ENCODE assay signal across 8 cellular contexts in genomic region chr10:52215745-52216361, GRCh38.
DNase-seq lines count a peak whose midpoint lies in the region; ATAC-seq and TF ChIP-seq lines count a peak whose summit lies in the region.

No MANE protein-coding gene starts in this region.

- H3K36me3 Mint-ChIP-seq in CD4-positive, alpha-beta T cell (ENCODE audit: low read depth), result no peaks in the 10 kb centered on the region
- no peaks in the 10 kb centered on the region for H3K36me3 Mint-ChIP-seq in neural crest cell (ENCODE audit: low read depth)
- H3K36me3 Mint-ChIP-seq in activated T-helper 2 cell treated with anti-CD3 and anti-CD28 coated beads, Interferon-gamma antibody, Interleukin-2, Interleukin-4, amounts not matched to agents 10 μg/mL and 5 μg/mL and 100 μg/mL, durations not matched to agents 14 hours and 24 hours and 36 hours (ENCODE audit: low read depth), result no peaks in the 10 kb centered on the region

- no peak for TF ChIP-seq EP300 in esophagus muscularis mucosa (IDR thresholded peaks at IDR 0.05)

- no peaks in the 10 kb centered on the region for H3K9me3 ChIP-seq in CD4-positive, alpha-beta T cell (ENCODE audit: control insufficient read depth, low read length)
- H3K9me3 ChIP-seq in esophagus muscularis mucosa, result no peaks in the 10 kb centered on the region

- H3K9me3 Mint-ChIP-seq in CD4-positive, alpha-beta T cell, result no peaks in the 10 kb centered on the region
- no peaks in the 10 kb centered on the region for H3K9me3 Mint-ChIP-seq in neural crest cell
- no peaks in the 10 kb centered on the region for H3K9me3 Mint-ChIP-seq in activated T-helper 2 cell treated with anti-CD3 and anti-CD28 coated beads, Interferon-gamma antibody, Interleukin-2, Interleukin-4, amounts not matched to agents 10 μg/mL and 5 μg/mL and 100 μg/mL, durations not matched to agents 14 hours and 24 hours and 36 hours

- DNase-seq in CD4-positive, alpha-beta T cell, result peak in 5 of 10 experiments; percentile 6 to 23 (median 19)
- DNase-seq in NCI-H2081 (lab: John Stamatoyannopoulos, UW) (peak; percentile 30 to 59), esophagus muscularis mucosa (ENCODE audit: extremely low spot score) (no peak), neural crest cell (ENCODE audit: low read depth, low spot score) (peak; percentile 51)
- DNase-seq in activated T-helper 2 cell treated with anti-CD3 and anti-CD28 coated beads, Interferon-gamma antibody, Interleukin-2, Interleukin-4, amounts not matched to agents 10 μg/mL and 5 μg/mL and 100 μg/mL, durations not matched to agents 14 hours and 24 hours and 36 hours (ENCODE audit: low spot score), result no peak

- no peak overlapping the region for H3K27ac Mint-ChIP-seq in CD4-positive, alpha-beta T cell
- H3K27ac Mint-ChIP-seq in neural crest cell (ENCODE audit: unreplicated experiment), result peak overlapping the region; percentile 22
- no peak overlapping the region for H3K27ac Mint-ChIP-seq in activated T-helper 2 cell treated with anti-CD3 and anti-CD28 coated beads, Interferon-gamma antibody, Interleukin-2, Interleukin-4, amounts not matched to agents 10 μg/mL and 5 μg/mL and 100 μg/mL, durations not matched to agents 14 hours and 24 hours and 36 hours

- H3K27me3 Mint-ChIP-seq in CD4-positive, alpha-beta T cell, result no peaks in the 10 kb centered on the region
- no peaks in the 10 kb centered on the region for H3K27me3 Mint-ChIP-seq in neural crest cell (ENCODE audit: low read depth)
- no peaks in the 10 kb centered on the region for H3K27me3 Mint-ChIP-seq in activated T-helper 2 cell treated with anti-CD3 and anti-CD28 coated beads, Interferon-gamma antibody, Interleukin-2, Interleukin-4, amounts not matched to agents 10 μg/mL and 5 μg/mL and 100 μg/mL, durations not matched to agents 14 hours and 24 hours and 36 hours (ENCODE audit: low read depth)

- H3K4me3 ChIP-seq in WI38 (ENCODE audit: low read depth, low read length) (no peak overlapping the region), esophagus muscularis mucosa (no peak overlapping the region)

- CTCF ChIA-PET in CD4-positive, alpha-beta T cell (lab: Charles Lee), result no interaction called here

- peak; percentile 72 for TF ChIP-seq CTCF in CD4-positive, alpha-beta T cell (IDR thresholded peaks at IDR 0.05)
- peak; percentile 33 for TF ChIP-seq CTCF in WI38 (IDR thresholded peaks at IDR 0.05; ENCODE audit: low read depth, low read length)
- peak; percentile 72 to 79 (median 74) for TF ChIP-seq CTCF in esophagus muscularis mucosa (IDR thresholded peaks at IDR 0.05)
- peak; percentile 91 for TF ChIP-seq CTCF in neural crest cell (conservative IDR thresholded peaks at IDR 0.05)

- no peak for TF ChIP-seq POLR2A in esophagus muscularis mucosa (IDR thresholded peaks at IDR 0.05; ENCODE audit: low read depth)

- POLR2A ChIA-PET in CD4-positive, alpha-beta T cell (lab: Charles Lee), result no interaction called here

- intact Hi-C loops in CD4-positive, alpha-beta T cell (cut with DNase I, micrococcal nuclease), result loop anchor here (1.0 to 10.0 kb wide), 3 partner anchors 831 to 1215 kb away; no protein-coding TSS in a partner anchor
- intact Hi-C loops in esophagus muscularis mucosa (cut with DNase I), result loop anchor here (5.0 to 10.0 kb wide), 3 partner anchors 251 to 1229 kb away; no protein-coding TSS in a partner anchor
- intact Hi-C loops in activated T-helper 2 cell treated with anti-CD3 and anti-CD28 coated beads, Interferon-gamma antibody, Interleukin-2, Interleukin-4, amounts not matched to agents 10 μg/mL and 5 μg/mL and 100 μg/mL, durations not matched to agents 14 hours and 24 hours and 36 hours (cut with micrococcal nuclease), result loop anchor here (1.0 kb wide), 2 partner anchors 827 to 1215 kb away; no protein-coding TSS in a partner anchor

- H3K4me1 ChIP-seq in esophagus muscularis mucosa, result peaks cover 0 to 11% (median 0%) of the 10 kb centered on the region in 4 donors

- H3K36me3 ChIP-seq in esophagus muscularis mucosa, result no peaks in the 10 kb centered on the region

- H3K27ac ChIP-seq in CD4-positive, alpha-beta T cell (ENCODE audit: low read depth, low read length), result no peak overlapping the region
- no peak overlapping the region for H3K27ac ChIP-seq in esophagus muscularis mucosa (replicated peaks in 1 of 4)

- no peaks in the 10 kb centered on the region for H3K4me1 Mint-ChIP-seq in CD4-positive, alpha-beta T cell (ENCODE audit: low read depth)
- H3K4me1 Mint-ChIP-seq in neural crest cell, result peaks cover 17% of the 10 kb centered on the region
- no peaks in the 10 kb centered on the region for H3K4me1 Mint-ChIP-seq in activated T-helper 2 cell treated with anti-CD3 and anti-CD28 coated beads, Interferon-gamma antibody, Interleukin-2, Interleukin-4, amounts not matched to agents 10 μg/mL and 5 μg/mL and 100 μg/mL, durations not matched to agents 14 hours and 24 hours and 36 hours (ENCODE audit: low read depth)

- peak; percentile 66 for ATAC-seq in CD4-positive, alpha-beta T cell (ENCODE audit: poor library complexity)
- ATAC-seq in GM18511 (IDR thresholded peaks at IDR 0.05; ENCODE audit: unreplicated experiment), result peak; percentile 77
- ATAC-seq in HG02884 (IDR thresholded peaks at IDR 0.05; ENCODE audit: unreplicated experiment), result peak; percentile 69

- no peak overlapping the region for H3K4me3 Mint-ChIP-seq in CD4-positive, alpha-beta T cell
- no peak overlapping the region for H3K4me3 Mint-ChIP-seq in neural crest cell
- no peak overlapping the region for H3K4me3 Mint-ChIP-seq in activated T-helper 2 cell treated with anti-CD3 and anti-CD28 coated beads, Interferon-gamma antibody, Interleukin-2, Interleukin-4, amounts not matched to agents 10 μg/mL and 5 μg/mL and 100 μg/mL, durations not matched to agents 14 hours and 24 hours and 36 hours (ENCODE audit: low read depth)

- H3K27me3 ChIP-seq in CD4-positive, alpha-beta T cell (ENCODE audit: control insufficient read depth, insufficient read depth, low read length), result no peaks in the 10 kb centered on the region
- H3K27me3 ChIP-seq in esophagus muscularis mucosa, result no peaks in the 10 kb centered on the region

Comparison
In these comparisons a context has a peak if more than half of its experiments do, and no peak if none do; other contexts are left out.
1. DNase-seq: peak in NCI-H2081 (2 of 2) and neural crest cell (single experiment); none in esophagus muscularis mucosa (single experiment) and activated T-helper 2 cell treated with anti-CD3 and anti-CD28 coated beads, Interferon-gamma antibody, Interleukin-2, Interleukin-4, amounts not matched to agents 10 μg/mL and 5 μg/mL and 100 μg/mL, durations not matched to agents 14 hours and 24 hours and 36 hours (single experiment).
2. CTCF ChIP-seq: peak in every context shown above with its lines; median percentile 91 in neural crest cell; 74 in esophagus muscularis mucosa; 72 in CD4-positive, alpha-beta T cell; 33 in WI38.
3. Peak in every context shown above with its lines, with median percentiles within 50 percentile points of each other: ATAC-seq.